Comparison of ENCODE assay signal across 1 cellular context in the genomic region with DNA sequence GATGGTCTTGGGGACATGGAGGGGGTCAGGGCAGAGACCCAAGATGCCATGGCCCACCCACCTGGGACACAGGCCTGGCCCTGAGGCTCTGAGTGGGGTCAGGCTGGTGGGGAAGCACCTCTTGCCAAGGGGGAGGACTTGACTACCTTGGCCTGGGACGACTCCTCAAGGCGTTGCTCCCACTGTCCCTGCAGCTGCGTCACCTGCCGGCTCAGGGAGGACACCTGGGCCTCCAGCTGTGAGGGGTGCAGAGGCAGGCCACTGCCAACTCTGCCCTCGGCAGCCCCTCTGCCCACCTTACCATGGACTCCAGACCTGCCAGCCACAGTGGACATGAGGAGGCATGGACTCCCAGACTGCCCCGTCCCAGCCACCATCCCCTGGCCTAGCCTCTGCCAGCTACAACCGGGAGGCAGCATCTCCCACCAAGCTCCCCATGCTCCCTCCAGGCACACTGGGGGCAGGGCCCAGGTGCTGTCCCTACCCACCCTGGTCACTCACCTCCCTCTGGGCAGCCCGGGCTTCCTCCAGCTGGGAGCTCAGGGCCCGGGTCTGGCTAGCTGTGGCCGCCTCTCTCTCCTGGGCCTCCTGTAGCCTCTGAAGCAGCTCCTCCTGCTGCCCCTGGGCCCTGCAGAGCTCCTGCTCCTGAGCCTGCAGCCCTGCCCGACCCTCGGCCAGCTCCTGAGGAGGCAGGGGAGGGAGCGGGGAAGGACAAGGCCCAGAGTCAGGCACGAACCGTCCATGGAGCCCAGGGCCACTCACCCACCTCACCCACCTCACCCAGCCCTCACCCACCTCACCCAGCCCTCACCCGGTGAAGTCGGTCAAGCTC.
TF ChIP-seq lines count a peak whose summit lies in the region.

No MANE protein-coding gene starts in this region.

TF ChIP-seq in H1, 55 proteins besides CTCF, POLR2A, EP300 and RAD21:
- TF ChIP-seq, protein P1, sequence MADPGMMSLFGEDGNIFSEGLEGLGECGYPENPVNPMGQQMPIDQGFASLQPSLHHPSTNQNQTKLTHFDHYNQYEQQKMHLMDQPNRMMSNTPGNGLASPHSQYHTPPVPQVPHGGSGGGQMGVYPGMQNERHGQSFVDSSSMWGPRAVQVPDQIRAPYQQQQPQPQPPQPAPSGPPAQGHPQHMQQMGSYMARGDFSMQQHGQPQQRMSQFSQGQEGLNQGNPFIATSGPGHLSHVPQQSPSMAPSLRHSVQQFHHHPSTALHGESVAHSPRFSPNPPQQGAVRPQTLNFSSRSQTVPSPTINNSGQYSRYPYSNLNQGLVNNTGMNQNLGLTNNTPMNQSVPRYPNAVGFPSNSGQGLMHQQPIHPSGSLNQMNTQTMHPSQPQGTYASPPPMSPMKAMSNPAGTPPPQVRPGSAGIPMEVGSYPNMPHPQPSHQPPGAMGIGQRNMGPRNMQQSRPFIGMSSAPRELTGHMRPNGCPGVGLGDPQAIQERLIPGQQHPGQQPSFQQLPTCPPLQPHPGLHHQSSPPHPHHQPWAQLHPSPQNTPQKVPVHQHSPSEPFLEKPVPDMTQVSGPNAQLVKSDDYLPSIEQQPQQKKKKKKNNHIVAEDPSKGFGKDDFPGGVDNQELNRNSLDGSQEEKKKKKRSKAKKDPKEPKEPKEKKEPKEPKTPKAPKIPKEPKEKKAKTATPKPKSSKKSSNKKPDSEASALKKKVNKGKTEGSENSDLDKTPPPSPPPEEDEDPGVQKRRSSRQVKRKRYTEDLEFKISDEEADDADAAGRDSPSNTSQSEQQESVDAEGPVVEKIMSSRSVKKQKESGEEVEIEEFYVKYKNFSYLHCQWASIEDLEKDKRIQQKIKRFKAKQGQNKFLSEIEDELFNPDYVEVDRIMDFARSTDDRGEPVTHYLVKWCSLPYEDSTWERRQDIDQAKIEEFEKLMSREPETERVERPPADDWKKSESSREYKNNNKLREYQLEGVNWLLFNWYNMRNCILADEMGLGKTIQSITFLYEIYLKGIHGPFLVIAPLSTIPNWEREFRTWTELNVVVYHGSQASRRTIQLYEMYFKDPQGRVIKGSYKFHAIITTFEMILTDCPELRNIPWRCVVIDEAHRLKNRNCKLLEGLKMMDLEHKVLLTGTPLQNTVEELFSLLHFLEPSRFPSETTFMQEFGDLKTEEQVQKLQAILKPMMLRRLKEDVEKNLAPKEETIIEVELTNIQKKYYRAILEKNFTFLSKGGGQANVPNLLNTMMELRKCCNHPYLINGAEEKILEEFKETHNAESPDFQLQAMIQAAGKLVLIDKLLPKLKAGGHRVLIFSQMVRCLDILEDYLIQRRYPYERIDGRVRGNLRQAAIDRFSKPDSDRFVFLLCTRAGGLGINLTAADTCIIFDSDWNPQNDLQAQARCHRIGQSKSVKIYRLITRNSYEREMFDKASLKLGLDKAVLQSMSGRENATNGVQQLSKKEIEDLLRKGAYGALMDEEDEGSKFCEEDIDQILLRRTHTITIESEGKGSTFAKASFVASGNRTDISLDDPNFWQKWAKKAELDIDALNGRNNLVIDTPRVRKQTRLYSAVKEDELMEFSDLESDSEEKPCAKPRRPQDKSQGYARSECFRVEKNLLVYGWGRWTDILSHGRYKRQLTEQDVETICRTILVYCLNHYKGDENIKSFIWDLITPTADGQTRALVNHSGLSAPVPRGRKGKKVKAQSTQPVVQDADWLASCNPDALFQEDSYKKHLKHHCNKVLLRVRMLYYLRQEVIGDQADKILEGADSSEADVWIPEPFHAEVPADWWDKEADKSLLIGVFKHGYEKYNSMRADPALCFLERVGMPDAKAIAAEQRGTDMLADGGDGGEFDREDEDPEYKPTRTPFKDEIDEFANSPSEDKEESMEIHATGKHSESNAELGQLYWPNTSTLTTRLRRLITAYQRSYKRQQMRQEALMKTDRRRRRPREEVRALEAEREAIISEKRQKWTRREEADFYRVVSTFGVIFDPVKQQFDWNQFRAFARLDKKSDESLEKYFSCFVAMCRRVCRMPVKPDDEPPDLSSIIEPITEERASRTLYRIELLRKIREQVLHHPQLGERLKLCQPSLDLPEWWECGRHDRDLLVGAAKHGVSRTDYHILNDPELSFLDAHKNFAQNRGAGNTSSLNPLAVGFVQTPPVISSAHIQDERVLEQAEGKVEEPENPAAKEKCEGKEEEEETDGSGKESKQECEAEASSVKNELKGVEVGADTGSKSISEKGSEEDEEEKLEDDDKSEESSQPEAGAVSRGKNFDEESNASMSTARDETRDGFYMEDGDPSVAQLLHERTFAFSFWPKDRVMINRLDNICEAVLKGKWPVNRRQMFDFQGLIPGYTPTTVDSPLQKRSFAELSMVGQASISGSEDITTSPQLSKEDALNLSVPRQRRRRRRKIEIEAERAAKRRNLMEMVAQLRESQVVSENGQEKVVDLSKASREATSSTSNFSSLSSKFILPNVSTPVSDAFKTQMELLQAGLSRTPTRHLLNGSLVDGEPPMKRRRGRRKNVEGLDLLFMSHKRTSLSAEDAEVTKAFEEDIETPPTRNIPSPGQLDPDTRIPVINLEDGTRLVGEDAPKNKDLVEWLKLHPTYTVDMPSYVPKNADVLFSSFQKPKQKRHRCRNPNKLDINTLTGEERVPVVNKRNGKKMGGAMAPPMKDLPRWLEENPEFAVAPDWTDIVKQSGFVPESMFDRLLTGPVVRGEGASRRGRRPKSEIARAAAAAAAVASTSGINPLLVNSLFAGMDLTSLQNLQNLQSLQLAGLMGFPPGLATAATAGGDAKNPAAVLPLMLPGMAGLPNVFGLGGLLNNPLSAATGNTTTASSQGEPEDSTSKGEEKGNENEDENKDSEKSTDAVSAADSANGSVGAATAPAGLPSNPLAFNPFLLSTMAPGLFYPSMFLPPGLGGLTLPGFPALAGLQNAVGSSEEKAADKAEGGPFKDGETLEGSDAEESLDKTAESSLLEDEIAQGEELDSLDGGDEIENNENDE (IDR thresholded peaks at IDR 0.05; ENCODE audit: insufficient replicate concordance, low read length) = no peak
- TF ChIP-seq RNF2 (IDR thresholded peaks at IDR 0.05; ENCODE audit: borderline replicate concordance, low read depth, low read length, missing control alignments, poor library complexity, severe bottlenecking) = no peak
- no peak for TF ChIP-seq CBX8 (IDR thresholded peaks at IDR 0.05; ENCODE audit: borderline replicate concordance, low read depth, low read length)
- no peak for TF ChIP-seq BRCA1 (IDR thresholded peaks at IDR 0.05; ENCODE audit: low read depth, low read length)
- TF ChIP-seq EZH2 (IDR thresholded peaks at IDR 0.05; ENCODE audit: low read depth, low read length, severe bottlenecking) = no peak
- no peak for TF ChIP-seq JUN (IDR thresholded peaks at IDR 0.05; ENCODE audit: low read depth, low read length)
- no peak for TF ChIP-seq KDM4A (IDR thresholded peaks at IDR 0.05; ENCODE audit: low read depth, low read length, severe bottlenecking)
- TF ChIP-seq SIN3A (conservative IDR thresholded peaks at IDR 0.05 in 1 of 2, IDR thresholded peaks at IDR 0.05 in 1 of 2; ENCODE audit: low read depth in 1 of 2, low read length in 2 of 2) = no peak
- no peak for TF ChIP-seq POLR2AphosphoS5 (IDR thresholded peaks at IDR 0.05; ENCODE audit: low read depth, low read length)
- no peak for TF ChIP-seq TCF12 (IDR thresholded peaks at IDR 0.05; ENCODE audit: low read depth, low read length)
- no peak for TF ChIP-seq EGR1 (IDR thresholded peaks at IDR 0.05; ENCODE audit: borderline replicate concordance, low read depth, low read length)
TF ChIP-seq in H1: peak in this region for 0.
